ENCODE assay signal across 25 cellular contexts in the genomic region with DNA sequence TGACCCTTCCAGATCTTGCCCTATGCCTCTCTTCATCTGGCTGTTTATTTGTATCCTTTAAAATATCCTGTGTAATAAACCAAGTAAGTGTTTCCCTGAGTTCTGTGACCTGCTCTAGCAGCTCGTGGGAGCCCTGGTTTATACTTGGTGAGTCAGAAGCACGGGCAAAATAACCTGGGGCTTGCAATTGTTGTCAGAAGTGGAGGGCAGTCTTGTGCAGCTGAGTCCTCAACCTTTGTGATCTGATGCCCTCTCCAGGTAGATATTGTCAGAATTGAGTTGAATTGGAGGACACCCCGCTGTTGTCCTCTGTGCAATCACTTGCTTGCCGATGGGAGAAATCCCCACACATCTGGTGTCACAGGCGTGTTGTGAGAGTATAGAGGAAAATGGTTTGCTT.
A peak's percentile ranks its signal among the peaks of the same experiment; 100 is the strongest.
DNase-seq lines count a peak whose midpoint lies in the region; ATAC-seq and TF ChIP-seq lines count a peak whose summit lies in the region.
"Had no signal": no experiment of that assay in that cellular context is flagged by ENCODE, and none has a peak within 500 bp of the region (broad histone marks: within the 10 kb centered on the region; RNA-seq: fewer than 3 reads in every experiment).

No MANE protein-coding gene starts in this region.

- H2AFZ ChIP-seq in OCI-LY7 (ENCODE audit: low read length), result no peak overlapping the region

- H3K9me3 ChIP-seq in lower lobe of right lung, result no peaks in the 10 kb centered on the region
- no peaks in the 10 kb centered on the region for H3K9me3 ChIP-seq in OCI-LY7 (ENCODE audit: low read length)
- no peaks in the 10 kb centered on the region for H3K9me3 ChIP-seq in body of pancreas
- H3K9me3 ChIP-seq: gastrocnemius medialis, testis had no signal

- H3K4me1 ChIP-seq in foreskin keratinocyte (no peaks in the 10 kb centered on the region), lower lobe of right lung (no peaks in the 10 kb centered on the region), OCI-LY7 (ENCODE audit: insufficient read depth, low read length, poor library complexity, severe bottlenecking) (no peaks in the 10 kb centered on the region), body of pancreas (no peaks in the 10 kb centered on the region)
- H3K4me1 ChIP-seq: gastrocnemius medialis, testis had no signal

- H3K27me3 ChIP-seq in foreskin keratinocyte (no peaks in the 10 kb centered on the region), lower lobe of right lung (ENCODE audit: low read depth) (no peaks in the 10 kb centered on the region), body of pancreas (no peaks in the 10 kb centered on the region)
- H3K27me3 ChIP-seq: gastrocnemius medialis, testis had no signal

- POLR2A ChIA-PET in RWPE1 (lab: Yijun Ruan, JAX; ENCODE audit: low non-redundant PET), result no interaction called here
- POLR2A ChIA-PET in OCI-LY7 (lab: Charles Lee), result no interaction called here

- H3K4me3 ChIP-seq in lower lobe of right lung (no peak overlapping the region), OCI-LY7 (ENCODE audit: low read depth, low read length, poor library complexity, severe bottlenecking) (no peak overlapping the region), body of pancreas (no peak overlapping the region)
- H3K4me3 ChIP-seq: gastrocnemius medialis, testis had no signal

- WGBS in body of pancreas, 2 donors, result 43 to 50% methylated on average over 4 to 5 of the region's 5 CpGs

- H3K27ac ChIP-seq in RWPE1 (no peak overlapping the region), foreskin keratinocyte (no peak overlapping the region), lower lobe of right lung (no peak overlapping the region), OCI-LY7 (ENCODE audit: low read depth, low read length, poor library complexity, severe bottlenecking) (no peak overlapping the region), body of pancreas (no peak overlapping the region)
- H3K27ac ChIP-seq: C4-2B, gastrocnemius medialis, testis had no signal

- H4K20me1 ChIP-seq in OCI-LY7 (ENCODE audit: insufficient read depth, low read length), result no peaks in the 10 kb centered on the region

- ATAC-seq in foreskin keratinocyte (peak; percentile 38), HG02759 (IDR thresholded peaks at IDR 0.05; ENCODE audit: unreplicated experiment) (no peak), lower lobe of right lung (no peak), body of pancreas (no peak)
- ATAC-seq: activated T-helper 17 cell treated with anti-CD3 and anti-CD28 coated beads, Interleukin-2, amount 50 U/mL, for 72 hours; gastrocnemius medialis; stimulated activated naive B cell treated with anti-CD40 and anti-IgM and Interleukin-4, amounts not matched to agents 10 μg/mL and 1 μg/mL and 100 μg/mL, for 72 hours; T-cell had no signal

- TF ChIP-seq CTCF in RWPE1 (conservative IDR thresholded peaks at IDR 0.05; ENCODE audit: low read depth), result no peak
- TF ChIP-seq CTCF in foreskin keratinocyte (conservative IDR thresholded peaks at IDR 0.05), result peak; percentile 5
- no peak for TF ChIP-seq CTCF in lower lobe of right lung (IDR thresholded peaks at IDR 0.05)
- TF ChIP-seq CTCF in OCI-LY7 (conservative IDR thresholded peaks at IDR 0.05; ENCODE audit: low read length), result no peak
- TF ChIP-seq CTCF in body of pancreas (IDR thresholded peaks at IDR 0.05), result peak in 1 of 7 experiments; percentile 8

- no peaks in the 10 kb centered on the region for H3K79me2 ChIP-seq in OCI-LY7 (ENCODE audit: insufficient read depth, low read depth, low read length)

- DNase-seq in DMS53 treated with DMSO at 0.1 percent for 48 hours (lab: John Stamatoyannopoulos, UW; ENCODE audit: unreplicated experiment) (peak; percentile 31), HK-2 (ENCODE audit: unreplicated experiment) (peak; percentile 5), RWPE1 (ENCODE audit: low spot score) (peak; percentile 13), foreskin keratinocyte (peak; percentile 2 to 27), lower lobe of right lung (no peak), OCI-LY7 (ENCODE audit: low spot score) (no peak), body of pancreas (no peak)
- DNase-seq: activated CD4-positive, alpha-beta T cell treated with anti-CD3 and anti-CD28 coated beads for 48 hours; gastrocnemius medialis; HCEC 1CT; Karpas-422; kidney; NCI-H1105; NCI-H2107; NCI-H524 treated with DMSO at 0.1 percent for 48 hours; nucleus accumbens; SIG-M5; small intestine; stimulated activated CD4-positive, alpha-beta T cell treated with anti-CD3 and anti-CD28 coated beads, Interleukin-2, amount 100 ng/mL, for 24 hours; stimulated activated naive B cell treated with anti-CD40 and anti-IgM and Interleukin-4, amounts not matched to agents 10 μg/mL and 1 μg/mL and 100 μg/mL, for 72 hours; T-cell; testis had no signal

- H3K9me2 ChIP-seq in OCI-LY7 (ENCODE audit: insufficient read depth, low read length), result no peaks in the 10 kb centered on the region

- CTCF ChIA-PET in RWPE1 (lab: Yijun Ruan, JAX) (interaction anchor here (0.7 to 1.0 kb wide), 2 partner anchors 34 to 654 kb away, joined by 3 read pairs; no protein-coding TSS in a partner anchor), OCI-LY7 (lab: Charles Lee; ENCODE audit: unreplicated experiment) (no interaction called here)

- TF ChIP-seq POLR2A in body of pancreas (IDR thresholded peaks at IDR 0.05), result no peak

- intact Hi-C loops in lower lobe of right lung (cut with DNase I) (no loop called here), OCI-LY7 (cut with micrococcal nuclease; ENCODE audit: unreplicated experiment) (no loop called here), body of pancreas (cut with DNase I) (no loop called here)

- BruUV-seq in OCI-LY7 (replicated peaks; lab: Mats Ljungman, UMichigan), result no TSS peak

- no peak overlapping the region for H3K4me2 ChIP-seq in OCI-LY7 (ENCODE audit: low read length)

- H3K36me3 ChIP-seq in lower lobe of right lung, result no peaks in the 10 kb centered on the region
- no peaks in the 10 kb centered on the region for H3K36me3 ChIP-seq in OCI-LY7 (ENCODE audit: insufficient read depth, low read length)
- H3K36me3 ChIP-seq in body of pancreas (replicated peaks in 1 of 2; ENCODE audit: insufficient read depth in 1 of 2, low read depth in 2 of 2), result no peaks in the 10 kb centered on the region
- H3K36me3 ChIP-seq: gastrocnemius medialis had no signal

Comparison
In these comparisons a context has a peak if more than half of its experiments do, and no peak if none do; other contexts are left out.
1. DNase-seq: peak in DMS53 treated with DMSO at 0.1 percent for 48 hours (single experiment), HK-2 (single experiment), RWPE1 (single experiment) and foreskin keratinocyte (2 of 2); none in lower lobe of right lung (single experiment), OCI-LY7 (single experiment) and body of pancreas (0 of 4).